In the genomic region with DNA sequence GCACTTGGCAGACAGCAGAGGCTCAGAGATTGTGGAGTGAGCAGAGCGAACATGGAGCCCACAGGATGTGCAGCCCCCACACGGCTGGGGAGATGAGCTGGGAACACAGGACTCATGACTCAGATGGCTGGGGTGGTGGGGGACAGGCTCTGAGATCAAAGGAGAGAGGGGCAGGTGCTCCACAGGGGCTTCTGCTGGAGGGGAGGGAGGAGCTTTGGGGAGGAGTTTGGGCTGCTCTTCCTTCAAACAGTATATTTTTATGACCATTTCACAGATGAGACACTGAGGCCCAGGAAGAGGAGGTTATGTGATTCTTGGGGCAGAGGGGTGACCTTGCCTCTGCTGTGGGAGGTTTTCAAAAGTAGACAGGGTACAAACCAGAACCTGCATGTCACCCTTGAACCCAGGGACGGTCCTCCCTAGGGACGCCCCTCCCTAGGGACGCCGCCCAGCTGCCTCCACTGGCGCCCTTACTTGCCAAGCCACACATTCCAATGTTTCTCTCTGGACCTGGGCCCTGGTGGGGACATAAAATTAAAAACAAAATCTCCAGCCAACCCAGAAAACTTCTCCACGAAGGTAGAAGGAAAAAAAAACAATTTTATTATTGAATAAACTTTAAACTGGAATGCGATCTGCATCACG, we compare ENCODE assay signal across 15 cellular contexts. TPM values are rescaled to one million over a fixed set of nuclear protein-coding genes. Genes with fewer than 3 reads are reported as not detected.
DNase-seq lines count a peak whose midpoint lies in the region; ATAC-seq, FAIRE-seq and TF ChIP-seq lines count a peak whose summit lies in the region.
"Had no signal": no experiment of that assay in that cellular context is flagged by ENCODE, and none has a peak within 500 bp of the region (broad histone marks: within the 10 kb centered on the region; RNA-seq: fewer than 3 reads in every experiment).

No MANE protein-coding gene starts in this region.

- H3K4me1 ChIP-seq in K562 (replicated peaks in 1 of 2; ENCODE audit: control insufficient read depth in 2 of 2, insufficient read depth in 2 of 2, low read length in 2 of 2) (peaks cover 5 to 18% of the 10 kb centered on the region in 2 experiments; a peak in 3 of 5 replicates), right atrium auricular region (peaks cover 0 to 23% of the 10 kb centered on the region in 2 donors)

- H3K9me3 Mint-ChIP-seq in mesothelial cell of epicardium (no peaks in the 10 kb centered on the region), type B pancreatic cell (no peaks in the 10 kb centered on the region)

- no peak for ATAC-seq in K562
- ATAC-seq in HG03439 (IDR thresholded peaks at IDR 0.05; ENCODE audit: unreplicated experiment), result no peak

- CTCF ChIA-PET in K562 (lab: Yijun Ruan, JAX; ENCODE audit: low intra/inter-chr PET ratio), result no interaction called here

- TF ChIP-seq RAD21 in K562 (CRISPR knock-in tag; conservative IDR thresholded peaks at IDR 0.05 in 1 of 2, IDR thresholded peaks at IDR 0.05 in 1 of 2), result no peak

- TF ChIP-seq CTCF in K562 (IDR thresholded peaks at IDR 0.05 in 2 of 3, conservative IDR thresholded peaks at IDR 0.05 in 1 of 3; ENCODE audit: insufficient read depth in 2 of 3, low read depth in 1 of 3, low read length in 3 of 3) (no peak), mesothelial cell of epicardium (IDR thresholded peaks at IDR 0.05; ENCODE audit: unreplicated experiment) (no peak), type B pancreatic cell (conservative IDR thresholded peaks at IDR 0.05) (no peak), right atrium auricular region (IDR thresholded peaks at IDR 0.05) (no peak)

- no peak for TF ChIP-seq POLR2A in K562 (conservative IDR thresholded peaks at IDR 0.05)

- H3K27ac Mint-ChIP-seq in mesothelial cell of epicardium (peak overlapping the region; percentile 96), type B pancreatic cell (peak overlapping the region; percentile 78)

- intact Hi-C loops in K562 (cut with micrococcal nuclease), result loop anchor here (10.0 kb wide), 1 partner anchor 46 kb away; no protein-coding TSS in a partner anchor

- no peak overlapping the region for H3K4me2 ChIP-seq in K562 (ENCODE audit: insufficient read depth, low read length)
- H3K4me2 ChIP-seq: PC-9 had no signal

- peak; percentile 44 for DNase-seq in activated CD8-positive, alpha-beta memory T cell treated with anti-CD3 and anti-CD28 coated beads, Interleukin-2, amount 50 U/mL, for 4 hours
- DNase-seq in activated CD8-positive, alpha-beta memory T cell treated with anti-CD3 and anti-CD28 coated beads for 24 hours, result no peak
- DNase-seq in K562 (ENCODE audit: extremely low read depth in 1 of 4, low spot score in 3 of 4) (no peak), mesothelial cell of epicardium (ENCODE audit: low spot score in 2 of 2, unreplicated experiment in 2 of 2) (no peak), type B pancreatic cell (ENCODE audit: extremely low spot score, unreplicated experiment) (no peak), D341Med (ENCODE audit: low spot score) (no peak), right atrium auricular region (ENCODE audit: low spot score) (no peak)
- DNase-seq: activated naive CD4-positive, alpha-beta T cell treated with anti-CD3 and anti-CD28 coated beads, Interleukin-2, amount 50 U/mL, for 16 hours; left cardiac atrium had no signal

- no peak for TF ChIP-seq EP300 in K562 (IDR thresholded peaks at IDR 0.05; ENCODE audit: low read length)

- H3K27me3 Mint-ChIP-seq in mesothelial cell of epicardium (ENCODE audit: low read depth) (no peaks in the 10 kb centered on the region), type B pancreatic cell (no peaks in the 10 kb centered on the region)

- H3K9ac ChIP-seq in K562 (ENCODE audit: insufficient read depth in 1 of 2, low read depth in 2 of 2, low read length in 2 of 2), result peak overlapping the region in 1 of 2 experiments; percentile 56; a peak in 2 of 4 replicates

- in situ Hi-C loops in K562 (cut with MboI), result no loop called here

- H3K36me3 ChIP-seq in K562 (ENCODE audit: control insufficient read depth, insufficient read depth, low read length) (no peaks in the 10 kb centered on the region), right atrium auricular region (no peaks in the 10 kb centered on the region)

- H4K20me1 ChIP-seq in K562 (replicated peaks; ENCODE audit: control insufficient read depth, insufficient read depth, low read length), result no peaks in the 10 kb centered on the region

- H3K27ac ChIP-seq in K562 (ENCODE audit: extremely low read depth, low read depth, low read length), result no peak overlapping the region
- no peak overlapping the region for H3K27ac ChIP-seq in right atrium auricular region
- H3K27ac ChIP-seq: epithelial cell of prostate, PC-9, VCaP had no signal

- H3K27me3 ChIP-seq in K562 (ENCODE audit: control insufficient read depth in 2 of 2, insufficient read depth in 2 of 2, low read length in 2 of 2), result peaks cover 21 to 42% of the 10 kb centered on the region in 2 experiments; a peak in 4 of 5 replicates
- H3K27me3 ChIP-seq in right atrium auricular region, result no peaks in the 10 kb centered on the region

- WGBS in K562 (ENCODE audit: insufficient coverage, low coverage, missing lambda C conversion rate), result 39% methylated on average over 10 of the region's 10 CpGs

- no peak overlapping the region for H2AFZ ChIP-seq in K562 (ENCODE audit: low read depth, low read length)
- H2AFZ ChIP-seq: PC-9 had no signal

- no peaks in the 10 kb centered on the region for H3K79me2 ChIP-seq in K562 (ENCODE audit: control insufficient read depth, insufficient read depth, low read length)

- POLR2A ChIA-PET in K562 (lab: Yijun Ruan, JAX), result interaction anchor here (0.5 to 1.3 kb wide), 4 partner anchors 41 to 157 kb away, joined by 3 read pairs; no protein-coding TSS in a partner anchor

- H3K36me3 Mint-ChIP-seq in mesothelial cell of epicardium, result no peaks in the 10 kb centered on the region
- no peaks in the 10 kb centered on the region for H3K36me3 Mint-ChIP-seq in type B pancreatic cell

- no peaks in the 10 kb centered on the region for H3K9me1 ChIP-seq in K562 (ENCODE audit: control insufficient read depth, insufficient read depth, low read length)

- no peak overlapping the region for H3K4me3 ChIP-seq in K562
- no peak overlapping the region for H3K4me3 ChIP-seq in right atrium auricular region
- H3K4me3 ChIP-seq: PC-9 had no signal

- H3K4me1 Mint-ChIP-seq in mesothelial cell of epicardium (peaks cover 74% of the 10 kb centered on the region), type B pancreatic cell (ENCODE audit: unreplicated experiment) (peaks cover 40% of the 10 kb centered on the region)

- FAIRE-seq in K562 (lab: Jason Lieb, UNC), result no peak

- H3K4me3 Mint-ChIP-seq in mesothelial cell of epicardium (peak overlapping the region; percentile 54), type B pancreatic cell (peak overlapping the region; percentile 68)

- no TSS peak for BruUV-seq in K562 (replicated peaks; lab: Mats Ljungman, UMichigan)

- H3K9me3 ChIP-seq in K562 (replicated peaks; ENCODE audit: control insufficient read depth, insufficient read depth, low read depth, low read length) (no peaks in the 10 kb centered on the region), right atrium auricular region (no peaks in the 10 kb centered on the region)

TF ChIP-seq in K562, 482 proteins besides CTCF, POLR2A, EP300 and RAD21 (continues in another document):
- TF ChIP-seq ADNP (tag; IDR thresholded peaks at IDR 0.05), result peak; percentile 39; the same call in 1 of the 2 replicates

RNA-seq across cellular contexts. Expression of a gene that starts 1.0 kb away (rescaled TPM):
- 0.19 and 0.23 TPM in 2 replicates for total RNA-seq in K562 (2011; cell fraction: chromatin; rRNA removed; ENCODE audit: low replicate concordance)
- total RNA-seq in K562 (2011; cell fraction: nucleolus; rRNA removed), result not detected in 2 replicates
- not detected in 2 replicates for total RNA-seq in K562 (2011; cell fraction: nucleoplasm; rRNA removed)
- not detected in 2 replicates for total RNA-seq in K562 (2014; rRNA removed)
- not detected in 2 replicates for total RNA-seq in K562 (2014; rRNA removed; fragmentation: Illumina TruSeq; extraction: Trizol)
- total RNA-seq in K562 (2015; rRNA removed; fragmentation: Illumina TruSeq; extraction: Trizol), result not detected in 2 replicates
- not detected in 2 replicates for total RNA-seq in K562 (2021)
- not detected in 2 replicates for polyA plus RNA-seq in K562 (2011; rRNA removed)
- polyA plus RNA-seq in K562 (2011; cell fraction: cytosol; rRNA removed), result not detected in 2 replicates
- polyA plus RNA-seq in K562 (2011; cell fraction: nucleus; rRNA removed), result 0.09 TPM in 1 of 2 replicates, not detected in the other
- polyA plus RNA-seq in K562 (2012), result not detected in 2 replicates
- polyA plus RNA-seq in K562 (2014; fragmentation: Illumina TruSeq; extraction: Trizol), result not detected in 2 replicates
- not detected for polyA plus RNA-seq in K562 (2014; fragmentation: Nextera tagmentation; extraction: Ambion mirVana)
- not detected in 2 replicates for polyA plus RNA-seq in K562 (2014; rRNA removed)
- polyA minus RNA-seq in K562 (2011; rRNA and poly(A)+ RNA removed), result not detected in 2 replicates
- polyA minus RNA-seq in K562 (2011; cell fraction: cytosol; rRNA and poly(A)+ RNA removed), result not detected in 2 replicates
- polyA minus RNA-seq in K562 (2011; cell fraction: nucleus; rRNA and poly(A)+ RNA removed), result not detected in 2 replicates
- 9.4 to 12.2 TPM (median 10.5 TPM) in 3 replicates for total RNA-seq in mesothelial cell of epicardium
- total RNA-seq in type B pancreatic cell (ENCODE audit: low replicate concordance), result 0.67 and 1.3 TPM in 2 replicates
- total RNA-seq in right atrium auricular region, result under 1 TPM in 1 of 2 donors, not detected in 1; 0.90 TPM
- total RNA-seq: pulmonary artery endothelial cell had no signal
- polyA plus RNA-seq: AG04450 had no signal

RNA-seq across cellular contexts. Expression of a gene that starts 31.1 kb away (rescaled TPM):
- total RNA-seq in K562 (2011; cell fraction: chromatin; rRNA removed; ENCODE audit: low replicate concordance), result 0.32 TPM in 1 of 2 replicates, not detected in the other
- not detected in 2 replicates for total RNA-seq in K562 (2011; cell fraction: nucleolus; rRNA removed)
- total RNA-seq in K562 (2011; cell fraction: nucleoplasm; rRNA removed), result not detected in 2 replicates
- total RNA-seq in K562 (2014; rRNA removed), result 0.08 TPM in 1 of 2 replicates, not detected in the other
- not detected in 2 replicates for total RNA-seq in K562 (2014; rRNA removed; fragmentation: Illumina TruSeq; extraction: Trizol)
- total RNA-seq in K562 (2015; rRNA removed; fragmentation: Illumina TruSeq; extraction: Trizol), result not detected in 2 replicates
- 0.09 TPM in 1 of 2 replicates, not detected in the other for total RNA-seq in K562 (2021)
- not detected in 2 replicates for polyA plus RNA-seq in K562 (2011; rRNA removed)
- 0.04 TPM in 1 of 2 replicates, not detected in the other for polyA plus RNA-seq in K562 (2011; cell fraction: cytosol; rRNA removed)
- polyA plus RNA-seq in K562 (2011; cell fraction: nucleus; rRNA removed), result 0.11 and 0.31 TPM in 2 replicates
- polyA plus RNA-seq in K562 (2012), result 0.21 and 0.39 TPM in 2 replicates
- polyA plus RNA-seq in K562 (2014; fragmentation: Illumina TruSeq; extraction: Trizol), result not detected in 2 replicates
- not detected for polyA plus RNA-seq in K562 (2014; fragmentation: Nextera tagmentation; extraction: Ambion mirVana)
- polyA plus RNA-seq in K562 (2014; rRNA removed), result 0.05 and 0.24 TPM in 2 replicates
- polyA minus RNA-seq in K562 (2011; rRNA and poly(A)+ RNA removed), result not detected in 2 replicates
- not detected in 2 replicates for polyA minus RNA-seq in K562 (2011; cell fraction: cytosol; rRNA and poly(A)+ RNA removed)
- polyA minus RNA-seq in K562 (2011; cell fraction: nucleus; rRNA and poly(A)+ RNA removed), result not detected in 2 replicates
- 259 to 274 TPM (median 266 TPM) in 3 replicates for total RNA-seq in mesothelial cell of epicardium
- total RNA-seq in type B pancreatic cell (ENCODE audit: low replicate concordance), result 13.0 and 83.0 TPM in 2 replicates
- 1 to 10 TPM in 1 of 2 donors, under 1 TPM in 1; 0.33 to 1.6 TPM for total RNA-seq in right atrium auricular region
- total RNA-seq: pulmonary artery endothelial cell had no signal
